ENCODE assay signal across 17 cellular contexts in the genomic region with DNA sequence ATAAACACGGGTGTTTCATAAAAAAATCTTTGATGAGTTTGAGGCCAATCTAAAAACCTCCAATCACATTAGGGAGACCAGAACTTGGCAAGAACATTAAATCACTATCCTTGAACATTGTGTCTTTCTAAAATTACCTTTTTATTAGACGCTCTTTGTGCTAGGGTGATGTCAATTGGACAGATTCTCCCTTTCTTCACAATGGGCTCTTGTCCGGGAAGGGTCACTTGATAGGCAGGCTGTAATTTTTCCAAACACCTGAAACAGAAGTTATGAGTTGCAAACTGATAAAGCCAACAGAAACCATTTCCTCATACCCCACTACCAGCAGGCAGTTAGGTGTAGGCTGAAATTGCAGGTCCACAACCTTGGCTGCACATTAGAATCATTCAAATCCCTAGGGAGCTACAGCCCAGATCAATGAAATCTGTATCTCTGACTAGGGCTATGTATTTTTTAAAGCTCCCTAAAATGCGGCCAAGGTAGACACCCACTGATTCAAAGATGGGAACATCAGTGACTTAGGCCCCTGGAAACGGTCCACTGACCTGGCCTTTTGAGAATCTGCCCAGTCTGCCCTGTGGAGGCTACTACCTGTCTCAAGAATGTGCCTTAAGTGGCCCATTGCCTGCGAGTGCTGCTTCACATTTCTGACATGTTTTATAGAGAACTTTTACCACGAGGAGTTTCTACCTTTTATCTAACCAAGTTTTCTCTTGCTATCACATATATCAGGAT. TPM values are rescaled to one million over a fixed set of nuclear protein-coding genes. Genes with fewer than 3 reads are reported as not detected.
A peak's percentile ranks its signal among the peaks of the same experiment; 100 is the strongest.
DNase-seq lines count a peak whose midpoint lies in the region; ATAC-seq and TF ChIP-seq lines count a peak whose summit lies in the region.
"Had no signal": no experiment of that assay in that cellular context is flagged by ENCODE, and none has a peak within 500 bp of the region (broad histone marks: within the 10 kb centered on the region; RNA-seq: fewer than 3 reads in every experiment).

No MANE protein-coding gene starts in this region.

- no peak for TF ChIP-seq CTCF in natural killer cell (IDR thresholded peaks at IDR 0.05)

- DNase-seq in stimulated activated naive CD8-positive, alpha-beta T cell treated with anti-CD3 and anti-CD28 coated beads, Interleukin-15, amount 100 ng/mL, for 72 hours: no peak
- DNase-seq in natural killer cell: no peak
- no peak for DNase-seq in globus pallidus (ENCODE audit: low spot score)
- no peak for DNase-seq in GDM1 (lab: John Stamatoyannopoulos, UW)
- DNase-seq: BE2C; DMS79 treated with DMSO at 0.1 percent for 48 hours; MV-4-11; NCI-H1436; NCI-H2029; NCI-H2171; NCI-H446 treated with DMSO at 0.1 percent for 48 hours; NK-92 treated with Interleukin-12 subunit alpha and Interleukin-12 subunit beta, amount 100 ng/mL, for 24 hours; SHP77 had no signal

- no peak overlapping the region for H3K4me3 Mint-ChIP-seq in stimulated activated naive CD8-positive, alpha-beta T cell treated with anti-CD3 and anti-CD28 coated beads, Interleukin-15, Interleukin-2, amounts not matched to agents 100 ng/mL and 50 ng/mL, for 24 hours
- H3K4me3 Mint-ChIP-seq in stimulated activated naive CD8-positive, alpha-beta T cell treated with anti-CD3 and anti-CD28 coated beads, Interleukin-15, amount 100 ng/mL, for 72 hours: no peak overlapping the region
- no peak overlapping the region for H3K4me3 Mint-ChIP-seq in activated naive CD8-positive, alpha-beta T cell
- H3K4me3 Mint-ChIP-seq in natural killer cell: no peak overlapping the region

- H3K27ac Mint-ChIP-seq in stimulated activated naive CD8-positive, alpha-beta T cell treated with anti-CD3 and anti-CD28 coated beads, Interleukin-15, Interleukin-2, amounts not matched to agents 100 ng/mL and 50 ng/mL, for 24 hours: peak overlapping the region; percentile 34
- peak overlapping the region in 1 of 2 donors; percentile 45 for H3K27ac Mint-ChIP-seq in stimulated activated naive CD8-positive, alpha-beta T cell treated with anti-CD3 and anti-CD28 coated beads, Interleukin-15, amount 100 ng/mL, for 72 hours
- H3K27ac Mint-ChIP-seq in activated naive CD8-positive, alpha-beta T cell: peak overlapping the region; percentile 74
- H3K27ac Mint-ChIP-seq in natural killer cell: peak overlapping the region; percentile 44 to 89

- no peaks in the 10 kb centered on the region for H3K27me3 Mint-ChIP-seq in stimulated activated naive CD8-positive, alpha-beta T cell treated with anti-CD3 and anti-CD28 coated beads, Interleukin-15, Interleukin-2, amounts not matched to agents 100 ng/mL and 50 ng/mL, for 24 hours
- no peaks in the 10 kb centered on the region for H3K27me3 Mint-ChIP-seq in stimulated activated naive CD8-positive, alpha-beta T cell treated with anti-CD3 and anti-CD28 coated beads, Interleukin-15, amount 100 ng/mL, for 72 hours
- no peaks in the 10 kb centered on the region for H3K27me3 Mint-ChIP-seq in activated naive CD8-positive, alpha-beta T cell
- no peaks in the 10 kb centered on the region for H3K27me3 Mint-ChIP-seq in natural killer cell (ENCODE audit: low read depth in 2 of 2)

- no peaks in the 10 kb centered on the region for H3K9me3 Mint-ChIP-seq in stimulated activated naive CD8-positive, alpha-beta T cell treated with anti-CD3 and anti-CD28 coated beads, Interleukin-15, Interleukin-2, amounts not matched to agents 100 ng/mL and 50 ng/mL, for 24 hours
- no peaks in the 10 kb centered on the region for H3K9me3 Mint-ChIP-seq in stimulated activated naive CD8-positive, alpha-beta T cell treated with anti-CD3 and anti-CD28 coated beads, Interleukin-15, amount 100 ng/mL, for 72 hours
- no peaks in the 10 kb centered on the region for H3K9me3 Mint-ChIP-seq in activated naive CD8-positive, alpha-beta T cell (ENCODE audit: low read depth)
- no peaks in the 10 kb centered on the region for H3K9me3 Mint-ChIP-seq in natural killer cell

- peaks cover 20% of the 10 kb centered on the region for H3K4me1 Mint-ChIP-seq in stimulated activated naive CD8-positive, alpha-beta T cell treated with anti-CD3 and anti-CD28 coated beads, Interleukin-15, Interleukin-2, amounts not matched to agents 100 ng/mL and 50 ng/mL, for 24 hours (ENCODE audit: low read depth)
- peaks cover 30% of the 10 kb centered on the region for H3K4me1 Mint-ChIP-seq in stimulated activated naive CD8-positive, alpha-beta T cell treated with anti-CD3 and anti-CD28 coated beads, Interleukin-15, amount 100 ng/mL, for 72 hours
- H3K4me1 Mint-ChIP-seq in activated naive CD8-positive, alpha-beta T cell (ENCODE audit: low read depth): peaks cover 22% of the 10 kb centered on the region
- peaks cover 34 to 35% of the 10 kb centered on the region in 2 donors for H3K4me1 Mint-ChIP-seq in natural killer cell

- no peak for ATAC-seq in stimulated activated naive CD8-positive, alpha-beta T cell treated with anti-CD3 and anti-CD28 coated beads, Interleukin-15, amount 100 ng/mL, for 72 hours
- no peak for ATAC-seq in natural killer cell
- no peak for ATAC-seq in HG02623 (IDR thresholded peaks at IDR 0.05; ENCODE audit: unreplicated experiment)
- ATAC-seq: GM12878 had no signal

- intact Hi-C loops in natural killer cell (cut with micrococcal nuclease): no loop called here

- peaks cover 90% of the 10 kb centered on the region for H3K36me3 Mint-ChIP-seq in stimulated activated naive CD8-positive, alpha-beta T cell treated with anti-CD3 and anti-CD28 coated beads, Interleukin-15, Interleukin-2, amounts not matched to agents 100 ng/mL and 50 ng/mL, for 24 hours (ENCODE audit: low read depth)
- peaks cover 9% of the 10 kb centered on the region for H3K36me3 Mint-ChIP-seq in activated naive CD8-positive, alpha-beta T cell
- H3K36me3 Mint-ChIP-seq in natural killer cell: peaks cover 6% of the 10 kb centered on the region

RNA-seq across cellular contexts. Expression of gene EIF2D, which starts 16.5 kb away (rescaled TPM):
- total RNA-seq in natural killer cell: 10 to 100 TPM; 31.8 to 34.6 (median 32.7) TPM

RNA-seq across cellular contexts. Expression of gene DYRK3, which starts 39.6 kb away (rescaled TPM):
- under 1 TPM; 0.16 to 0.66 (median 0.43) TPM for total RNA-seq in natural killer cell
